In genomic region chr11:47981667-47982404, GRCh38 we compare ENCODE assay signal across 8 cellular contexts. TPM values are rescaled to one million over a fixed set of nuclear protein-coding genes. Genes with fewer than 3 reads are reported as not detected.
DNase-seq lines count a peak whose midpoint lies in the region; ATAC-seq and TF ChIP-seq lines count a peak whose summit lies in the region.

No MANE protein-coding gene starts in this region.

- H3K4me2 ChIP-seq in DND-41 (ENCODE audit: insufficient read depth, low read length): peak overlapping the region; percentile 84

- peak overlapping the region; percentile 59; the same call in 1 of the 2 replicates for H3K9ac ChIP-seq in DND-41 (ENCODE audit: low read depth, low read length)

- H3K4me3 ChIP-seq in DND-41 (ENCODE audit: low read depth in 1 of 2, low read length in 2 of 2): peak overlapping the region in 1 of 2 experiments; percentile 60; a peak in 3 of 4 replicates
- H3K4me3 ChIP-seq in dorsolateral prefrontal cortex: peak overlapping the region; percentile 66 to 96 (median 89)
- H3K4me3 ChIP-seq in naive thymus-derived CD4-positive, alpha-beta T cell (ENCODE audit: low read length): peak overlapping the region; percentile 67

- no peak for TF ChIP-seq CTCF in DND-41 (IDR thresholded peaks at IDR 0.05; ENCODE audit: borderline replicate concordance, extremely low read depth, low read length, poor library complexity, severe bottlenecking)
- TF ChIP-seq CTCF in dorsolateral prefrontal cortex (IDR thresholded peaks at IDR 0.05 in 54 of 56, conservative IDR thresholded peaks at IDR 0.05 in 2 of 56; ENCODE audit: low read depth in 1 of 56, partially characterized antibody in 56 of 56): no peak
- no peak for TF ChIP-seq CTCF in foreskin keratinocyte (conservative IDR thresholded peaks at IDR 0.05)

- H3K36me3 ChIP-seq in DND-41 (ENCODE audit: insufficient read depth, low read length): no peaks in the 10 kb centered on the region
- no peaks in the 10 kb centered on the region for H3K36me3 ChIP-seq in naive thymus-derived CD4-positive, alpha-beta T cell (ENCODE audit: control insufficient read depth in 2 of 3, insufficient read depth in 3 of 3, low read length in 3 of 3)

- H3K9me3 ChIP-seq in DND-41 (ENCODE audit: insufficient read depth, low read length, severe bottlenecking): no peaks in the 10 kb centered on the region
- no peaks in the 10 kb centered on the region for H3K9me3 ChIP-seq in naive thymus-derived CD4-positive, alpha-beta T cell (ENCODE audit: control insufficient read depth in 2 of 3, low read length in 3 of 3)

- peak overlapping the region; percentile 31 to 94 (median 83) for H3K27ac Mint-ChIP-seq in naive thymus-derived CD4-positive, alpha-beta T cell

- peaks cover 2% of the 10 kb centered on the region; the same call in 1 of the 2 replicates for H4K20me1 ChIP-seq in DND-41 (ENCODE audit: insufficient read depth, low read length)

- intact Hi-C loops in dorsolateral prefrontal cortex (cut with DNase I): loop anchor here (2.0 to 5.0 kb wide), 4 partner anchors 45 to 127 kb away; no protein-coding TSS in a partner anchor
- intact Hi-C loops in naive thymus-derived CD4-positive, alpha-beta T cell (cut with micrococcal nuclease): loop anchor here (1.0 to 5.0 kb wide), 5 partner anchors 32 to 130 kb away; no protein-coding TSS in a partner anchor

- H3K79me2 ChIP-seq in DND-41 (ENCODE audit: insufficient read depth, low read length): no peaks in the 10 kb centered on the region

- H3K27me3 Mint-ChIP-seq in naive thymus-derived CD4-positive, alpha-beta T cell: peaks cover 0 to 19% (median 0%) of the 10 kb centered on the region in 5 donors

- H3K4me1 ChIP-seq in DND-41 (ENCODE audit: insufficient read depth, low read length) (peaks cover 9% of the 10 kb centered on the region), foreskin keratinocyte (peaks cover 4% of the 10 kb centered on the region)
- H3K4me1 ChIP-seq in naive thymus-derived CD4-positive, alpha-beta T cell (ENCODE audit: control insufficient read depth in 2 of 2, insufficient read depth in 2 of 2, low read length in 2 of 2): peaks cover 25 to 30% of the 10 kb centered on the region in 2 donors

- H3K27ac ChIP-seq in DND-41 (ENCODE audit: low read length) (no peak overlapping the region), dorsolateral prefrontal cortex (peak overlapping the region in 53 of 59 donors; percentile 51 to 96 (median 89)), foreskin keratinocyte (no peak overlapping the region)
- H3K27ac ChIP-seq in naive thymus-derived CD4-positive, alpha-beta T cell (ENCODE audit: low read depth, low read length): peak overlapping the region; percentile 79

- no peaks in the 10 kb centered on the region for H3K9me3 Mint-ChIP-seq in naive thymus-derived CD4-positive, alpha-beta T cell

- ATAC-seq in DND-41 (ENCODE audit: insufficient read depth, low read depth) (no peak), foreskin keratinocyte (no peak), HG02884 (IDR thresholded peaks at IDR 0.05; ENCODE audit: unreplicated experiment) (no peak), GM21825 (IDR thresholded peaks at IDR 0.05; ENCODE audit: unreplicated experiment) (no peak)
- ATAC-seq in naive thymus-derived CD4-positive, alpha-beta T cell: no peak

- no peak overlapping the region for H2AFZ ChIP-seq in DND-41 (ENCODE audit: low read depth, low read length)

- H3K27me3 ChIP-seq in DND-41 (ENCODE audit: insufficient read depth, low read length, poor library complexity): peaks cover 25% of the 10 kb centered on the region
- H3K27me3 ChIP-seq in dorsolateral prefrontal cortex: no peaks in the 10 kb centered on the region
- no peaks in the 10 kb centered on the region for H3K27me3 ChIP-seq in naive thymus-derived CD4-positive, alpha-beta T cell (ENCODE audit: control insufficient read depth in 2 of 2, insufficient read depth in 2 of 2, low read length in 2 of 2)
- peaks cover 15% of the 10 kb centered on the region for H3K27me3 ChIP-seq in foreskin keratinocyte

- POLR2A ChIA-PET in naive thymus-derived CD4-positive, alpha-beta T cell (lab: Charles Lee): interaction anchor here (0.7 to 2.9 kb wide), 9 partner anchors 13 to 99 kb away, joined by 3 to 15 read pairs (median 4); no protein-coding TSS in a partner anchor

- peaks cover 0 to 33% (median 4%) of the 10 kb centered on the region in 5 donors for H3K36me3 Mint-ChIP-seq in naive thymus-derived CD4-positive, alpha-beta T cell

- peak overlapping the region; percentile 77 to 95 (median 92) for H3K4me3 Mint-ChIP-seq in naive thymus-derived CD4-positive, alpha-beta T cell

- peaks cover 34 to 48% (median 46%) of the 10 kb centered on the region in 7 donors for H3K4me1 Mint-ChIP-seq in naive thymus-derived CD4-positive, alpha-beta T cell

- CTCF ChIA-PET in naive thymus-derived CD4-positive, alpha-beta T cell (lab: Charles Lee): interaction anchor here (0.9 to 1.1 kb wide), 4 partner anchors 19 to 126 kb away, joined by 3 to 4 read pairs (median 3); no protein-coding TSS in a partner anchor

- DNase-seq in DND-41: no peak
- peak; percentile 27 for DNase-seq in MV-4-11 (lab: John Stamatoyannopoulos, UW)
- no peak for DNase-seq in dorsolateral prefrontal cortex
- peak in 2 of 9 donors; percentile 13 to 22 for DNase-seq in naive thymus-derived CD4-positive, alpha-beta T cell
- DNase-seq in foreskin keratinocyte: no peak
- DNase-seq in GF-D8 (lab: John Stamatoyannopoulos, UW): no peak

RNA-seq across cellular contexts. Expression of gene PTPRJ, which starts 1.5 kb away (rescaled TPM):
- total RNA-seq in dorsolateral prefrontal cortex: 10 to 100 TPM; 28.6 to 58.8 (median 37.2) TPM
- total RNA-seq in naive thymus-derived CD4-positive, alpha-beta T cell: 10 to 100 TPM; 31.8 to 82.3 (median 53.9) TPM
- 10 to 100 TPM in 1 of 2 donors, 1 to 10 TPM in 1; 7.0 to 11.8 TPM for polyA plus RNA-seq in naive thymus-derived CD4-positive, alpha-beta T cell
- total RNA-seq in foreskin keratinocyte: 0.92 and 2.0 TPM in 2 replicates
- polyA plus RNA-seq in foreskin keratinocyte: 0.65 and 0.69 TPM in 2 replicates

Comparison
In these comparisons a context has a peak if more than half of its experiments do, and no peak if none do; other contexts are left out.
1. H3K27ac ChIP-seq: peak in dorsolateral prefrontal cortex (53 of 59) and naive thymus-derived CD4-positive, alpha-beta T cell (single experiment); none in DND-41 (single experiment) and foreskin keratinocyte (single experiment).